1 cellular context compared by ENCODE assay signal in genomic region chr11:47971501-47971900, GRCh38.
TF ChIP-seq lines count a peak whose summit lies in the region.

No MANE protein-coding gene starts in this region.

TF ChIP-seq in IMR-90, 13 proteins besides CTCF, POLR2A, EP300 and RAD21:
- TF ChIP-seq SMC3 (IDR thresholded peaks at IDR 0.05; ENCODE audit: low read depth, low read length): no peak
- no peak for TF ChIP-seq USF2 (IDR thresholded peaks at IDR 0.05; ENCODE audit: low read depth, low read length)
- TF ChIP-seq NFE2L2 (IDR thresholded peaks at IDR 0.05; ENCODE audit: low read depth, low read length): no peak
